Comparison of ENCODE assay signal across 8 cellular contexts in the genomic region with DNA sequence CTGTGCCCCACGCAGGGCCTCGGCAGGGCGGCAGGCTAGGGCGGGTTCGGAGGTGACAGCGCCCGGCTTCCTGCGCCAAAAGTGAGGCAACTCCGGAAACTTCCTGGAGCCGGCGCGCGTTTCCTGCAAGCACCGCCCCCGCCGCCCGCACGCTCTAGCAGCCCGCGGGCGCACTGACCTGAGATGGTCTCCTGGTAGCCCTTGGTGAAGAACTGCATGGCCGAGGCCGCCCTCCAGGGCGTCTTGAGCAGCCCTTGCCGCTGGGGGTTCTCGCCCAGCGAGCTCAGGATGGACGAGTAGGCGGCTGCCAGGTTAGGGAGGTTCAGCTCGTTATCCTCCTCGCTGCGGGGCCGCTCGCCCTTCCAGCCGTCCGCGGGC. TPM values are rescaled to one million over a fixed set of nuclear protein-coding genes. Genes with fewer than 3 reads are reported as not detected.
A peak's percentile ranks its signal among the peaks of the same experiment; 100 is the strongest.
DNase-seq lines count a peak whose midpoint lies in the region; ATAC-seq lines count a peak whose summit lies in the region.

No MANE protein-coding gene starts in this region.

- peaks cover 10% of the 10 kb centered on the region for H3K4me1 ChIP-seq in effector memory CD4-positive, alpha-beta T cell (ENCODE audit: control insufficient read depth, insufficient read depth, low read length, poor library complexity, severe bottlenecking)
- peaks cover 39% of the 10 kb centered on the region for H3K4me1 ChIP-seq in mononuclear cell (ENCODE audit: insufficient read depth, low read length)

- H3K9me3 Mint-ChIP-seq in activated CD4-positive, alpha-beta memory T cell treated with anti-CD3 and anti-CD28 coated beads, Interleukin-2, amount 10 ng/mL, durations not matched to agents 7 days and 5 days = no peaks in the 10 kb centered on the region

- DNase-seq in AG08395 (ENCODE audit: low spot score) (peak; percentile 19), NCI-H460 (ENCODE audit: extremely low read depth, low read depth) (peak; percentile 44)
- DNase-seq in activated CD4-positive, alpha-beta memory T cell treated with anti-CD3 and anti-CD28 coated beads, Interleukin-2, amount 10 ng/mL, durations not matched to agents 7 days and 5 days = peak; percentile 88
- peak; percentile 74 to 75 (median 74) for DNase-seq in effector memory CD4-positive, alpha-beta T cell
- peak; percentile 65 for DNase-seq in stimulated activated CD8-positive, alpha-beta memory T cell treated with anti-CD3 and anti-CD28 coated beads, Interleukin-4, amount 100 ng/mL, for 24 hours (ENCODE audit: low read depth)

- H3K36me3 ChIP-seq in effector memory CD4-positive, alpha-beta T cell (ENCODE audit: control insufficient read depth, insufficient read depth, low read length) = no peaks in the 10 kb centered on the region

- peak; percentile 34 for ATAC-seq in GM18858 (IDR thresholded peaks at IDR 0.05; ENCODE audit: unreplicated experiment)
- ATAC-seq in HG03064 (IDR thresholded peaks at IDR 0.05; ENCODE audit: low read depth, unreplicated experiment) = peak; percentile 46

- H3K27ac ChIP-seq in effector memory CD4-positive, alpha-beta T cell (ENCODE audit: insufficient read depth, low read length, poor library complexity, severe bottlenecking) = peak overlapping the region; percentile 91

- CTCF ChIA-PET in activated CD4-positive, alpha-beta memory T cell treated with anti-CD3 and anti-CD28 coated beads, Interleukin-2, amount 10 ng/mL, durations not matched to agents 7 days and 5 days (lab: Charles Lee) = interaction anchor here (1.0 to 3.4 kb wide), 10 partner anchors 10 to 129 kb away, joined by 3 to 21 read pairs (median 9); a partner anchor contains a TSS

- H3K4me3 Mint-ChIP-seq in activated CD4-positive, alpha-beta memory T cell treated with anti-CD3 and anti-CD28 coated beads, Interleukin-2, amount 10 ng/mL, durations not matched to agents 7 days and 5 days = peak overlapping the region; percentile 85

- POLR2A ChIA-PET in activated CD4-positive, alpha-beta memory T cell treated with anti-CD3 and anti-CD28 coated beads, Interleukin-2, amount 10 ng/mL, durations not matched to agents 7 days and 5 days (lab: Charles Lee) = interaction anchor here (0.7 to 5.6 kb wide), 11 partner anchors 9 to 336 kb away, joined by 3 to 46 read pairs (median 5); a partner anchor contains a TSS

- H3K4me3 ChIP-seq in effector memory CD4-positive, alpha-beta T cell (ENCODE audit: insufficient read depth, low read depth, low read length, poor library complexity, severe bottlenecking) = peak overlapping the region; percentile 84
- H3K4me3 ChIP-seq in mononuclear cell (ENCODE audit: low read length) = peak overlapping the region; percentile 94

- H3K36me3 Mint-ChIP-seq in activated CD4-positive, alpha-beta memory T cell treated with anti-CD3 and anti-CD28 coated beads, Interleukin-2, amount 10 ng/mL, durations not matched to agents 7 days and 5 days (ENCODE audit: low read depth) = peaks cover 29% of the 10 kb centered on the region

- H3K27me3 Mint-ChIP-seq in activated CD4-positive, alpha-beta memory T cell treated with anti-CD3 and anti-CD28 coated beads, Interleukin-2, amount 10 ng/mL, durations not matched to agents 7 days and 5 days = no peaks in the 10 kb centered on the region

- peak overlapping the region; percentile 92 for H3K27ac Mint-ChIP-seq in activated CD4-positive, alpha-beta memory T cell treated with anti-CD3 and anti-CD28 coated beads, Interleukin-2, amount 10 ng/mL, durations not matched to agents 7 days and 5 days

- no peaks in the 10 kb centered on the region for H3K9me3 ChIP-seq in effector memory CD4-positive, alpha-beta T cell (ENCODE audit: control insufficient read depth, low read length)
- no peaks in the 10 kb centered on the region for H3K9me3 ChIP-seq in mononuclear cell (ENCODE audit: low read depth, low read length)

- H3K4me1 Mint-ChIP-seq in activated CD4-positive, alpha-beta memory T cell treated with anti-CD3 and anti-CD28 coated beads, Interleukin-2, amount 10 ng/mL, durations not matched to agents 7 days and 5 days = peaks cover 48% of the 10 kb centered on the region

- H3K27me3 ChIP-seq in effector memory CD4-positive, alpha-beta T cell (replicated peaks; ENCODE audit: control insufficient read depth, insufficient read depth, low read length, poor library complexity, severe bottlenecking) = no peaks in the 10 kb centered on the region
- no peaks in the 10 kb centered on the region for H3K27me3 ChIP-seq in mononuclear cell (ENCODE audit: insufficient read depth, low read length)

RNA-seq across cellular contexts. Expression of a gene that starts 0.5 kb away (rescaled TPM):
- total RNA-seq in NCI-H460 (2014; rRNA removed; shearing (Covaris generic)) = 11.5 and 15.2 TPM in 2 replicates
- 11.3 and 18.3 TPM in 2 replicates for polyA plus RNA-seq in NCI-H460 (2014; cell fraction: nucleus; rRNA removed)
- total RNA-seq in activated CD4-positive, alpha-beta memory T cell treated with anti-CD3 and anti-CD28 coated beads, Interleukin-2, amount 10 ng/mL, durations not matched to agents 7 days and 5 days = 10 to 100 TPM; 68.7 to 70.3 TPM
- 43.8 TPM for total RNA-seq in mononuclear cell

Comparison
In these comparisons a context has a peak if more than half of its experiments do, and no peak if none do; other contexts are left out.
1. Peak in every context shown above with its lines: DNase-seq, ATAC-seq, H3K4me3 ChIP-seq and H3K27ac ChIP-seq.
2. DNase-seq: peak in every context shown above with its lines; median percentile 88 in activated CD4-positive, alpha-beta memory T cell treated with anti-CD3 and anti-CD28 coated beads, Interleukin-2, amount 10 ng/mL, durations not matched to agents 7 days and 5 days; 74 in effector memory CD4-positive, alpha-beta T cell; 65 in stimulated activated CD8-positive, alpha-beta memory T cell treated with anti-CD3 and anti-CD28 coated beads, Interleukin-4, amount 100 ng/mL, for 24 hours; 44 in NCI-H460; 19 in AG08395.